20 cellular contexts compared by ENCODE assay signal in genomic region chr2:30194421-30194820, GRCh38.
"Had no signal": no experiment of that assay in that cellular context is flagged by ENCODE, and none has a peak within 500 bp of the region (broad histone marks: within the 10 kb centered on the region; RNA-seq: fewer than 3 reads in every experiment).

No MANE protein-coding gene starts in this region.

- H3K9me3 ChIP-seq: heart right ventricle, lower lobe of right lung, prostate gland, suprapubic skin, thyroid gland, upper lobe of left lung, uterus had no signal

- H3K36me3 Mint-ChIP-seq: memory B cell; natural killer cell treated with Interleukin-12 subunit alpha and Interleukin-12 subunit beta and Interleukin-15 and Interleukin-18, amount 100 ng/mL, for 72 hours had no signal

- H3K27me3 ChIP-seq: heart right ventricle, thyroid gland, upper lobe of left lung, uterus had no signal

- H3K9ac ChIP-seq: parathyroid adenoma had no signal

- H3K4me3 Mint-ChIP-seq: endodermal cell; memory B cell; natural killer cell treated with Interleukin-12 subunit alpha and Interleukin-12 subunit beta and Interleukin-15 and Interleukin-18, amount 100 ng/mL, for 72 hours had no signal

- H3K9me3 Mint-ChIP-seq: memory B cell; natural killer cell treated with Interleukin-12 subunit alpha and Interleukin-12 subunit beta and Interleukin-15 and Interleukin-18, amount 100 ng/mL, for 72 hours had no signal

- DNase-seq: dermis blood vessel endothelial cell; effector CD4-positive, alpha-beta T cell; endodermal cell; foreskin melanocyte; heart right ventricle; islet precursor cell; lower lobe of right lung; midbrain; small intestine; stimulated activated CD4-positive, alpha-beta T cell treated with anti-CD3 and anti-CD28 coated beads, Interleukin-12 subunit alpha, Interleukin-12 subunit beta, amount 100 ng/mL, for 4 hours; stimulated activated naive CD4-positive, alpha-beta T cell; thyroid gland; upper lobe of left lung; uterus had no signal

- H2AFZ ChIP-seq: parathyroid adenoma had no signal

- H3K36me3 ChIP-seq: heart right ventricle, lower lobe of right lung, prostate gland, suprapubic skin, thyroid gland, upper lobe of left lung, uterus had no signal

- H3K27ac ChIP-seq: heart right ventricle, lower lobe of right lung, parathyroid adenoma, prostate gland, suprapubic skin, thyroid gland, upper lobe of left lung, uterus had no signal

- H3K4me3 ChIP-seq: heart right ventricle, lower lobe of right lung, prostate gland, suprapubic skin, thyroid gland, upper lobe of left lung, uterus had no signal

- H3K4me1 ChIP-seq: lower lobe of right lung, parathyroid adenoma, prostate gland, suprapubic skin, thyroid gland, upper lobe of left lung, uterus had no signal

- H3K79me2 ChIP-seq: parathyroid adenoma had no signal

- ATAC-seq: left lobe of liver; lower lobe of right lung; natural killer cell treated with Interleukin-12 subunit alpha and Interleukin-12 subunit beta and Interleukin-15 and Interleukin-18, amount 100 ng/mL, for 72 hours had no signal

- H3K27ac Mint-ChIP-seq: endodermal cell, memory B cell had no signal
